ENCODE assay signal across 8 cellular contexts in genomic region chr1:109643385-109644230, GRCh38. TPM values are rescaled to one million over a fixed set of nuclear protein-coding genes. Genes with fewer than 3 reads are reported as not detected.
DNase-seq lines count a peak whose midpoint lies in the region; ATAC-seq and TF ChIP-seq lines count a peak whose summit lies in the region.

No MANE protein-coding gene starts in this region.

- H3K36me3 ChIP-seq in HAP-1 (replicated peaks) (no peaks in the 10 kb centered on the region), Loucy (ENCODE audit: insufficient read depth, low read length) (no peaks in the 10 kb centered on the region)

- H3K4me3 ChIP-seq in HAP-1 (no peak overlapping the region), Loucy (ENCODE audit: low read length, poor library complexity, severe bottlenecking) (no peak overlapping the region)

- H3K36me3 Mint-ChIP-seq in T-cell, result no peaks in the 10 kb centered on the region

- H3K4me2 ChIP-seq in Loucy (ENCODE audit: low read depth, low read length, poor library complexity, severe bottlenecking), result peak overlapping the region; percentile 33

- no peaks in the 10 kb centered on the region for H4K20me1 ChIP-seq in Loucy (ENCODE audit: insufficient read depth, low read length, poor library complexity, severe bottlenecking)

- no peaks in the 10 kb centered on the region for H3K9me3 Mint-ChIP-seq in T-cell

- H3K27me3 ChIP-seq in HAP-1 (ENCODE audit: low read depth), result no peaks in the 10 kb centered on the region
- no peaks in the 10 kb centered on the region for H3K27me3 ChIP-seq in Loucy (ENCODE audit: insufficient read depth, low read length, poor library complexity, severe bottlenecking)

- no peaks in the 10 kb centered on the region; the same call in 1 of the 2 replicates for H3F3A ChIP-seq in Loucy (ENCODE audit: low read depth)

- H3K9me2 ChIP-seq in Loucy (replicated peaks; ENCODE audit: low read depth, low read length), result no peaks in the 10 kb centered on the region

- H3K9me3 ChIP-seq in HAP-1 (no peaks in the 10 kb centered on the region), Loucy (ENCODE audit: insufficient read depth, low read depth, low read length) (no peaks in the 10 kb centered on the region)

- no peaks in the 10 kb centered on the region for H3K79me2 ChIP-seq in Loucy (ENCODE audit: insufficient read depth, low read length)

- no peak overlapping the region for H3K9ac ChIP-seq in Loucy (ENCODE audit: low read depth, low read length, poor library complexity, severe bottlenecking)

- H3K27ac Mint-ChIP-seq in T-cell, result no peak overlapping the region

- no peaks in the 10 kb centered on the region for H3K27me3 Mint-ChIP-seq in T-cell

- POLR2A ChIA-PET in T-cell (lab: Charles Lee), result no interaction called here

- TF ChIP-seq CTCF in Loucy (conservative IDR thresholded peaks at IDR 0.05; ENCODE audit: low read length), result peak; percentile 82

- peak overlapping the region; percentile 87 for H2AFZ ChIP-seq in Loucy (ENCODE audit: low read length)

- no peak overlapping the region for H3K4me3 Mint-ChIP-seq in T-cell

- DNase-seq in GF-D8 (lab: John Stamatoyannopoulos, UW), result peak; percentile 48
- DNase-seq in HAP-1 (ENCODE audit: low spot score in 2 of 2), result peak; percentile 74 to 94
- peak; percentile 59 to 91 (median 84) for DNase-seq in T-cell
- peak; percentile 77 for DNase-seq in activated naive CD8-positive, alpha-beta T cell treated with anti-CD3 and anti-CD28 coated beads, Interleukin-2, amount 50 U/mL, for 16 hours (ENCODE audit: low read depth, low spot score)
- peak; percentile 84 for DNase-seq in hepatic stellate cell (ENCODE audit: low spot score)
- DNase-seq in smooth muscle cell of the brain vasculature (ENCODE audit: low read depth, low spot score), result peak; percentile 43
- no peak for DNase-seq in NCI-H2196 treated with DMSO at 0.1 percent for 48 hours (lab: John Stamatoyannopoulos, UW; ENCODE audit: unreplicated experiment)

- peak; percentile 89 to 96 (median 93) for ATAC-seq in T-cell (replicated peaks in 1 of 4)

- in situ Hi-C loops in HAP-1 (cut with MboI; ENCODE audit: low sequenced_read_pairs), result loop anchor here (5.0 kb wide), 1 partner anchor 129 kb away; no protein-coding TSS in a partner anchor

- H3K4me1 Mint-ChIP-seq in T-cell, result peaks cover 6 to 13% (median 12%) of the 10 kb centered on the region in 3 donors

- CTCF ChIA-PET in T-cell (lab: Charles Lee), result interaction anchor here (0.7 to 1.6 kb wide), 10 partner anchors 9 to 341 kb away, joined by 3 to 8 read pairs (median 4); partner anchors contain the start of gene AHCYL1 (in 2 of the 2)

- peaks cover 7% of the 10 kb centered on the region for H3K4me1 ChIP-seq in HAP-1
- H3K4me1 ChIP-seq in Loucy (ENCODE audit: insufficient read depth, low read length, poor library complexity, severe bottlenecking), result peaks cover 6% of the 10 kb centered on the region

RNA-seq across cellular contexts. Expression of gene GSTM4, which starts 12.3 kb away (rescaled TPM):
- total RNA-seq in T-cell, result 10 to 100 TPM; 14.6 to 28.5 (median 20.8) TPM

RNA-seq across cellular contexts. Expression of gene AMPD2, which starts 24.0 kb away (rescaled TPM):
- 100 to 1,000 TPM in 3 of 5 donors, 10 to 100 TPM in 2; 90.2 to 285 (median 100) TPM for total RNA-seq in T-cell

RNA-seq across cellular contexts. Expression of gene GNAT2, which starts 24.2 kb away (rescaled TPM):
- not detected for total RNA-seq in T-cell

RNA-seq across cellular contexts. Expression of gene GSTM2, which starts 24.2 kb away (rescaled TPM):
- total RNA-seq in T-cell, result 100 to 1,000 TPM in 1 of 5 donors, 10 to 100 TPM in 4; 51.9 to 102 (median 77.4) TPM

RNA-seq across cellular contexts. Expression of gene GSTM1, which starts 44.0 kb away (rescaled TPM):
- 10 to 100 TPM in 4 of 5 donors, under 1 TPM in 1; 0.44 to 50.3 (median 30.7) TPM for total RNA-seq in T-cell
